ENCODE assay signal across 11 cellular contexts in genomic region chr11:1834132-1834610, GRCh38. TPM values are rescaled to one million over a fixed set of nuclear protein-coding genes. Genes with fewer than 3 reads are reported as not detected.
DNase-seq lines count a peak whose midpoint lies in the region; ATAC-seq, FAIRE-seq and TF ChIP-seq lines count a peak whose summit lies in the region.
"Had no signal": no experiment of that assay in that cellular context is flagged by ENCODE, and none has a peak within 500 bp of the region (broad histone marks: within the 10 kb centered on the region; RNA-seq: fewer than 3 reads in every experiment).

No MANE protein-coding gene starts in this region.

- peak overlapping the region; percentile 60 for H3K4me2 ChIP-seq in HepG2 (ENCODE audit: low read depth, low read length)

- H3K79me2 ChIP-seq in HepG2 (ENCODE audit: insufficient read depth, low read length): no peaks in the 10 kb centered on the region

- ATAC-seq in Right ventricle myocardium superior (ENCODE audit: poor library complexity): no peak
- ATAC-seq in HepG2: peak; percentile 7; the same call in 2 of the 3 replicates
- ATAC-seq in activated T-cell treated with anti-CD3 and anti-CD28 coated beads, Interleukin-2, amount 50 U/mL, for 72 hours (replicated peaks in 1 of 2): no peak
- ATAC-seq: activated naive CD8-positive, alpha-beta T cell treated with anti-CD3 and anti-CD28 coated beads, Interleukin-2, amount 50 U/mL, for 24 hours had no signal

- H2AFZ ChIP-seq in HepG2 (ENCODE audit: low read length): no peak overlapping the region

- no peak overlapping the region for H3K9ac ChIP-seq in HepG2 (ENCODE audit: insufficient read depth, low read depth, low read length)

- intact Hi-C loops in Right ventricle myocardium superior (cut with DNase I): no loop called here
- intact Hi-C loops in left ventricle myocardium inferior (cut with micrococcal nuclease): no loop called here
- intact Hi-C loops in HepG2 (cut with micrococcal nuclease; ENCODE audit: unreplicated experiment): loop anchor here (2.0 to 5.0 kb wide), 3 partner anchors 71 to 317 kb away; partner anchors contain the start of gene CTSD

- no peaks in the 10 kb centered on the region for H3K27me3 Mint-ChIP-seq in activated T-cell treated with anti-CD3 and anti-CD28 coated beads, Interleukin-2, amount 50 U/mL, for 72 hours (ENCODE audit: low read depth)

- no peaks in the 10 kb centered on the region for H3K9me3 Mint-ChIP-seq in activated T-cell treated with anti-CD3 and anti-CD28 coated beads, Interleukin-2, amount 50 U/mL, for 72 hours
- H3K9me3 Mint-ChIP-seq: activated naive CD8-positive, alpha-beta T cell treated with anti-CD3 and anti-CD28 coated beads, Interleukin-2, amount 50 U/mL, for 24 hours; stimulated activated naive CD8-positive, alpha-beta T cell treated with anti-CD3 and anti-CD28 coated beads, Interleukin-15, Interleukin-2, amounts not matched to agents 100 ng/mL and 50 ng/mL, for 24 hours had no signal

- peaks cover 25% of the 10 kb centered on the region for H3K27me3 ChIP-seq in left ventricle myocardium inferior (ENCODE audit: low read depth)
- peaks cover 8% of the 10 kb centered on the region in 2 experiments; a peak in 4 of 5 replicates for H3K27me3 ChIP-seq in HepG2 (ENCODE audit: control insufficient read depth in 1 of 2, insufficient read depth in 2 of 2, low read length in 2 of 2)
- no peaks in the 10 kb centered on the region for H3K27me3 ChIP-seq in SJCRH30

- no TSS peak for BruUV-seq in HepG2 (replicated peaks; lab: Mats Ljungman, UMichigan)

- POLR2A ChIA-PET in HepG2 (lab: Yijun Ruan, JAX): interaction anchor here (0.9 to 5.1 kb wide), 8 partner anchors 9 to 184 kb away, joined by 3 to 26 read pairs (median 4); no protein-coding TSS in a partner anchor

- DNase-seq in Right ventricle myocardium superior (peak; percentile 30), left ventricle myocardium inferior (no peak), HepG2 (ENCODE audit: low spot score) (peak; percentile 24), ureter (ENCODE audit: low spot score) (peak; percentile 92), SJCRH30 (no peak)
- DNase-seq in activated T-cell treated with anti-CD3 and anti-CD28 coated beads, Interleukin-2, amount 50 U/mL, for 72 hours: no peak
- DNase-seq: activated naive CD8-positive, alpha-beta T cell treated with anti-CD3 and anti-CD28 coated beads, Interleukin-2, amount 50 U/mL, for 24 hours; DMS79 treated with DMSO at 0.1 percent for 48 hours; dorsolateral prefrontal cortex had no signal

- FAIRE-seq in HepG2 (lab: Jason Lieb, UNC): no peak

- H3K9me3 ChIP-seq in left ventricle myocardium inferior (replicated peaks): no peaks in the 10 kb centered on the region
- no peaks in the 10 kb centered on the region for H3K9me3 ChIP-seq in HepG2 (ENCODE audit: low read length)
- no peaks in the 10 kb centered on the region for H3K9me3 ChIP-seq in SJCRH30 (replicated peaks)

- no peaks in the 10 kb centered on the region for H4K20me1 ChIP-seq in HepG2 (ENCODE audit: insufficient read depth, low read length)

- 5% methylated on average over 4 of the region's 13 CpGs for WGBS in HepG2 (ENCODE audit: low lambda C conversion rate)

- no peak for TF ChIP-seq RAD21 in HepG2 (CRISPR knock-in tag; IDR thresholded peaks at IDR 0.05)

- in situ Hi-C loops in HepG2 (cut with HindIII; ENCODE audit: extremely low pct_ligation_motif_present, low pct_unique_long_range_greater_than_20kb): loop anchor here (5.0 kb wide), 2 partner anchors 137 to 177 kb away; partner anchors contain the start of gene KRTAP5-6

- no peak overlapping the region for H3K4me3 ChIP-seq in left ventricle myocardium inferior
- H3K4me3 ChIP-seq in HepG2 (replicated peaks in 1 of 3; ENCODE audit: insufficient read depth in 1 of 3, low read depth in 2 of 3, low read length in 3 of 3): peak overlapping the region in 1 of 3 experiments; percentile 32; a peak in 1 of 6 replicates
- no peak overlapping the region for H3K4me3 ChIP-seq in SJCRH30
- H3K4me3 ChIP-seq: dorsolateral prefrontal cortex had no signal

- H3K4me1 ChIP-seq in left ventricle myocardium inferior: peaks cover 24% of the 10 kb centered on the region
- H3K4me1 ChIP-seq in HepG2 (ENCODE audit: insufficient read depth, low read length): peaks cover 76% of the 10 kb centered on the region
- H3K4me1 ChIP-seq in SJCRH30: peaks cover 77% of the 10 kb centered on the region

- no peaks in the 10 kb centered on the region for H3K36me3 Mint-ChIP-seq in activated T-cell treated with anti-CD3 and anti-CD28 coated beads, Interleukin-2, amount 50 U/mL, for 72 hours (ENCODE audit: insufficient read depth in 2 of 2)

- TF ChIP-seq EP300 in HepG2 (IDR thresholded peaks at IDR 0.05; ENCODE audit: low read depth in 2 of 2, low read length in 2 of 2) (no peak), HepG2 (CRISPR knock-in tag; IDR thresholded peaks at IDR 0.05; ENCODE audit: borderline replicate concordance) (no peak)

- H3K36me3 ChIP-seq in left ventricle myocardium inferior: no peaks in the 10 kb centered on the region
- no peaks in the 10 kb centered on the region for H3K36me3 ChIP-seq in HepG2 (replicated peaks in 1 of 2; ENCODE audit: control insufficient read depth in 1 of 2, insufficient read depth in 2 of 2, low read length in 2 of 2)
- no peaks in the 10 kb centered on the region for H3K36me3 ChIP-seq in SJCRH30

- no peak overlapping the region for H3K27ac ChIP-seq in left ventricle myocardium inferior (replicated peaks)
- no peak overlapping the region for H3K27ac ChIP-seq in HepG2 (ENCODE audit: extremely low read length, insufficient read depth, low read length)
- H3K27ac ChIP-seq in SJCRH30: no peak overlapping the region
- H3K27ac ChIP-seq: dorsolateral prefrontal cortex had no signal

- TF ChIP-seq CTCF in left ventricle myocardium inferior (IDR thresholded peaks at IDR 0.05; ENCODE audit: borderline replicate concordance) (no peak), HepG2 (CRISPR knock-in tag; IDR thresholded peaks at IDR 0.05) (peak; percentile 22; the same call in 1 of the 2 replicates)

- no peak overlapping the region for H3K4me3 Mint-ChIP-seq in activated T-cell treated with anti-CD3 and anti-CD28 coated beads, Interleukin-2, amount 50 U/mL, for 72 hours
- H3K4me3 Mint-ChIP-seq: activated naive CD8-positive, alpha-beta T cell treated with anti-CD3 and anti-CD28 coated beads, Interleukin-2, amount 50 U/mL, for 24 hours; stimulated activated naive CD8-positive, alpha-beta T cell treated with anti-CD3 and anti-CD28 coated beads, Interleukin-15, Interleukin-2, amounts not matched to agents 100 ng/mL and 50 ng/mL, for 24 hours had no signal

- no peaks in the 10 kb centered on the region for H3K4me1 Mint-ChIP-seq in activated T-cell treated with anti-CD3 and anti-CD28 coated beads, Interleukin-2, amount 50 U/mL, for 72 hours (ENCODE audit: low read depth)

- CTCF ChIA-PET in HepG2 (lab: Yijun Ruan, JAX; ENCODE audit: low intra/inter-chr PET ratio, low total read pairs): interaction anchor here (1.6 to 4.2 kb wide), 2 partner anchors 140 to 181 kb away, joined by 8 to 37 read pairs; no protein-coding TSS in a partner anchor

- TF ChIP-seq POLR2A in HepG2 (IDR thresholded peaks at IDR 0.05; ENCODE audit: insufficient read depth in 1 of 2, low read depth in 2 of 2, low read length in 2 of 2): no peak

- H3K27ac Mint-ChIP-seq in activated T-cell treated with anti-CD3 and anti-CD28 coated beads, Interleukin-2, amount 50 U/mL, for 72 hours: no peak overlapping the region
- H3K27ac Mint-ChIP-seq: activated naive CD8-positive, alpha-beta T cell treated with anti-CD3 and anti-CD28 coated beads, Interleukin-2, amount 50 U/mL, for 24 hours; stimulated activated naive CD8-positive, alpha-beta T cell treated with anti-CD3 and anti-CD28 coated beads, Interleukin-15, Interleukin-2, amounts not matched to agents 100 ng/mL and 50 ng/mL, for 24 hours had no signal

RNA-seq across cellular contexts. Expression of gene SYT8, which starts 0.6 kb away (rescaled TPM):
- total RNA-seq in Right ventricle myocardium superior (not detected), left ventricle myocardium inferior (not detected), HepG2 (2016; rRNA removed; fragmentation: Illumina TruSeq; extraction: Trizol) (0.60 TPM in 1 of 2 replicates, not detected in the other), ureter (159 TPM)
- total RNA-seq in HepG2 (2016; cell fraction: cytosol; rRNA removed; fragmentation: Illumina TruSeq; extraction: Trizol; ENCODE audit: low read depth): not detected in 2 replicates
- 0.19 TPM in 1 of 2 replicates, not detected in the other for total RNA-seq in HepG2 (2016; cell fraction: insoluble cytoplasmic fraction; rRNA removed; fragmentation: Illumina TruSeq; extraction: Trizol)
- 0.12 and 0.24 TPM in 2 replicates for total RNA-seq in HepG2 (2016; cell fraction: membrane; rRNA removed; fragmentation: Illumina TruSeq; extraction: Trizol)
- 0.38 and 1.4 TPM in 2 replicates for total RNA-seq in HepG2 (2016; cell fraction: nucleus; rRNA removed; fragmentation: Illumina TruSeq; extraction: Trizol)
- 2.1 and 2.3 TPM in 2 replicates for polyA plus RNA-seq in HepG2 (2011; rRNA removed)
- 0.23 and 0.67 TPM in 2 replicates for polyA plus RNA-seq in HepG2 (2011; cell fraction: cytosol; rRNA removed)
- 64.9 and 87.5 TPM in 2 replicates for polyA plus RNA-seq in HepG2 (2011; cell fraction: nucleus; rRNA removed)
- polyA plus RNA-seq in HepG2 (2012): 0.56 and 1.3 TPM in 2 replicates
- polyA plus RNA-seq in HepG2 (2016; cell fraction: cytosol; fragmentation: Illumina TruSeq; extraction: Trizol; ENCODE audit: low read depth): not detected in 2 replicates
- not detected in 2 replicates for polyA plus RNA-seq in HepG2 (2016; cell fraction: insoluble cytoplasmic fraction; fragmentation: Illumina TruSeq; extraction: Trizol; ENCODE audit: low read depth)
- not detected in 2 replicates for polyA plus RNA-seq in HepG2 (2016; cell fraction: membrane; fragmentation: Illumina TruSeq; extraction: Trizol; ENCODE audit: low read depth)
- 1.7 and 2.2 TPM in 2 replicates for polyA plus RNA-seq in HepG2 (2016; cell fraction: nucleus; fragmentation: Illumina TruSeq; extraction: Trizol; ENCODE audit: insufficient read depth, low read depth)
- polyA minus RNA-seq in HepG2 (2011; rRNA and poly(A)+ RNA removed; ENCODE audit: low replicate concordance): 0.28 TPM in 1 of 2 replicates, not detected in the other
- 0.62 TPM in 1 of 2 replicates, not detected in the other for polyA minus RNA-seq in HepG2 (2011; cell fraction: cytosol; rRNA and poly(A)+ RNA removed)
- polyA minus RNA-seq in HepG2 (2011; cell fraction: nucleus; rRNA and poly(A)+ RNA removed): 2.9 and 3.7 TPM in 2 replicates
- total RNA-seq in SJCRH30 (2014; rRNA removed; shearing (Covaris generic)): 1.7 and 2.7 TPM in 2 replicates
- total RNA-seq in activated T-cell treated with anti-CD3 and anti-CD28 coated beads, Interleukin-2, amount 50 U/mL, for 72 hours: not detected
- total RNA-seq: A673 had no signal

RNA-seq across cellular contexts. Expression of gene TNNI2, which starts 4.6 kb away (rescaled TPM):
- total RNA-seq in Right ventricle myocardium superior (not detected), left ventricle myocardium inferior (not detected), HepG2 (2016; rRNA removed; fragmentation: Illumina TruSeq; extraction: Trizol) (7.2 and 8.5 TPM in 2 replicates), ureter (45.0 TPM)
- 4.6 and 5.0 TPM in 2 replicates for total RNA-seq in HepG2 (2016; cell fraction: cytosol; rRNA removed; fragmentation: Illumina TruSeq; extraction: Trizol; ENCODE audit: low read depth)
- total RNA-seq in HepG2 (2016; cell fraction: insoluble cytoplasmic fraction; rRNA removed; fragmentation: Illumina TruSeq; extraction: Trizol): 6.9 and 7.7 TPM in 2 replicates
- 5.9 and 6.3 TPM in 2 replicates for total RNA-seq in HepG2 (2016; cell fraction: membrane; rRNA removed; fragmentation: Illumina TruSeq; extraction: Trizol)
- 2.2 and 3.4 TPM in 2 replicates for total RNA-seq in HepG2 (2016; cell fraction: nucleus; rRNA removed; fragmentation: Illumina TruSeq; extraction: Trizol)
- 12.0 and 21.2 TPM in 2 replicates for polyA plus RNA-seq in HepG2 (2011; rRNA removed)
- polyA plus RNA-seq in HepG2 (2011; cell fraction: cytosol; rRNA removed): 19.5 and 30.5 TPM in 2 replicates
- polyA plus RNA-seq in HepG2 (2011; cell fraction: nucleus; rRNA removed): 47.5 and 50.6 TPM in 2 replicates
- polyA plus RNA-seq in HepG2 (2012): 52.9 and 67.0 TPM in 2 replicates
- polyA plus RNA-seq in HepG2 (2016; cell fraction: cytosol; fragmentation: Illumina TruSeq; extraction: Trizol; ENCODE audit: low read depth): 7.5 and 8.0 TPM in 2 replicates
- 6.6 and 8.3 TPM in 2 replicates for polyA plus RNA-seq in HepG2 (2016; cell fraction: insoluble cytoplasmic fraction; fragmentation: Illumina TruSeq; extraction: Trizol; ENCODE audit: low read depth)
- polyA plus RNA-seq in HepG2 (2016; cell fraction: membrane; fragmentation: Illumina TruSeq; extraction: Trizol; ENCODE audit: low read depth): 4.0 and 6.2 TPM in 2 replicates
- 5.3 and 9.8 TPM in 2 replicates for polyA plus RNA-seq in HepG2 (2016; cell fraction: nucleus; fragmentation: Illumina TruSeq; extraction: Trizol; ENCODE audit: insufficient read depth, low read depth)
- polyA minus RNA-seq in HepG2 (2011; rRNA and poly(A)+ RNA removed; ENCODE audit: low replicate concordance): 2.8 TPM in 1 of 2 replicates, not detected in the other
- polyA minus RNA-seq in HepG2 (2011; cell fraction: cytosol; rRNA and poly(A)+ RNA removed): 3.9 and 4.6 TPM in 2 replicates
- polyA minus RNA-seq in HepG2 (2011; cell fraction: nucleus; rRNA and poly(A)+ RNA removed): 2.6 and 3.2 TPM in 2 replicates
- total RNA-seq in SJCRH30 (2014; rRNA removed; shearing (Covaris generic)): 20.2 and 20.5 TPM in 2 replicates
- 1 to 10 TPM; 1.2 TPM for total RNA-seq in activated T-cell treated with anti-CD3 and anti-CD28 coated beads, Interleukin-2, amount 50 U/mL, for 72 hours
- total RNA-seq: A673 had no signal

RNA-seq across cellular contexts. Expression of gene LSP1, which starts 18.7 kb away (rescaled TPM):
- total RNA-seq in Right ventricle myocardium superior (23.0 TPM), left ventricle myocardium inferior (19.7 TPM), HepG2 (2016; rRNA removed; fragmentation: Illumina TruSeq; extraction: Trizol) (0.29 and 1.00 TPM in 2 replicates), ureter (47.4 TPM)
- total RNA-seq in HepG2 (2016; cell fraction: cytosol; rRNA removed; fragmentation: Illumina TruSeq; extraction: Trizol; ENCODE audit: low read depth): 0.35 and 2.3 TPM in 2 replicates
- 0.65 and 1.00 TPM in 2 replicates for total RNA-seq in HepG2 (2016; cell fraction: insoluble cytoplasmic fraction; rRNA removed; fragmentation: Illumina TruSeq; extraction: Trizol)
- 1.00 and 1.5 TPM in 2 replicates for total RNA-seq in HepG2 (2016; cell fraction: membrane; rRNA removed; fragmentation: Illumina TruSeq; extraction: Trizol)
- total RNA-seq in HepG2 (2016; cell fraction: nucleus; rRNA removed; fragmentation: Illumina TruSeq; extraction: Trizol): not detected in 2 replicates
- polyA plus RNA-seq in HepG2 (2011; rRNA removed): 0.59 and 1.5 TPM in 2 replicates
- polyA plus RNA-seq in HepG2 (2011; cell fraction: cytosol; rRNA removed): 0.87 and 0.93 TPM in 2 replicates
- 1.4 and 10.9 TPM in 2 replicates for polyA plus RNA-seq in HepG2 (2011; cell fraction: nucleus; rRNA removed)
- 0.93 and 1.1 TPM in 2 replicates for polyA plus RNA-seq in HepG2 (2012)
- 0.59 and 1.5 TPM in 2 replicates for polyA plus RNA-seq in HepG2 (2016; cell fraction: cytosol; fragmentation: Illumina TruSeq; extraction: Trizol; ENCODE audit: low read depth)
- polyA plus RNA-seq in HepG2 (2016; cell fraction: insoluble cytoplasmic fraction; fragmentation: Illumina TruSeq; extraction: Trizol; ENCODE audit: low read depth): 0.38 and 0.45 TPM in 2 replicates
- polyA plus RNA-seq in HepG2 (2016; cell fraction: membrane; fragmentation: Illumina TruSeq; extraction: Trizol; ENCODE audit: low read depth): 0.73 and 1.2 TPM in 2 replicates
- 0.79 and 0.90 TPM in 2 replicates for polyA plus RNA-seq in HepG2 (2016; cell fraction: nucleus; fragmentation: Illumina TruSeq; extraction: Trizol; ENCODE audit: insufficient read depth, low read depth)
- 0.28 and 0.60 TPM in 2 replicates for polyA minus RNA-seq in HepG2 (2011; rRNA and poly(A)+ RNA removed; ENCODE audit: low replicate concordance)
- polyA minus RNA-seq in HepG2 (2011; cell fraction: cytosol; rRNA and poly(A)+ RNA removed): 0.59 and 0.70 TPM in 2 replicates
- not detected in 2 replicates for polyA minus RNA-seq in HepG2 (2011; cell fraction: nucleus; rRNA and poly(A)+ RNA removed)
- 15.0 and 15.4 TPM in 2 replicates for total RNA-seq in SJCRH30 (2014; rRNA removed; shearing (Covaris generic))
- total RNA-seq in activated T-cell treated with anti-CD3 and anti-CD28 coated beads, Interleukin-2, amount 50 U/mL, for 72 hours: 100 to 1,000 TPM; 301 to 312 TPM
- total RNA-seq: A673 had no signal

RNA-seq across cellular contexts. Expression of gene PRR33, which starts 57.5 kb away (rescaled TPM):
- total RNA-seq in Right ventricle myocardium superior (5.8 TPM), left ventricle myocardium inferior (2.4 TPM), HepG2 (2016; rRNA removed; fragmentation: Illumina TruSeq; extraction: Trizol) (not detected in 2 replicates), ureter (not detected)
- not detected in 2 replicates for total RNA-seq in HepG2 (2016; cell fraction: cytosol; rRNA removed; fragmentation: Illumina TruSeq; extraction: Trizol; ENCODE audit: low read depth)
- total RNA-seq in HepG2 (2016; cell fraction: insoluble cytoplasmic fraction; rRNA removed; fragmentation: Illumina TruSeq; extraction: Trizol): not detected in 2 replicates
- total RNA-seq in HepG2 (2016; cell fraction: membrane; rRNA removed; fragmentation: Illumina TruSeq; extraction: Trizol): not detected in 2 replicates
- not detected in 2 replicates for total RNA-seq in HepG2 (2016; cell fraction: nucleus; rRNA removed; fragmentation: Illumina TruSeq; extraction: Trizol)
- not detected in 2 replicates for polyA plus RNA-seq in HepG2 (2011; rRNA removed)
- polyA plus RNA-seq in HepG2 (2011; cell fraction: cytosol; rRNA removed): not detected in 2 replicates
- polyA plus RNA-seq in HepG2 (2011; cell fraction: nucleus; rRNA removed): not detected in 2 replicates
- 0.05 TPM in 1 of 2 replicates, not detected in the other for polyA plus RNA-seq in HepG2 (2012)
- not detected in 2 replicates for polyA plus RNA-seq in HepG2 (2016; cell fraction: cytosol; fragmentation: Illumina TruSeq; extraction: Trizol; ENCODE audit: low read depth)
- not detected in 2 replicates for polyA plus RNA-seq in HepG2 (2016; cell fraction: insoluble cytoplasmic fraction; fragmentation: Illumina TruSeq; extraction: Trizol; ENCODE audit: low read depth)
- not detected in 2 replicates for polyA plus RNA-seq in HepG2 (2016; cell fraction: membrane; fragmentation: Illumina TruSeq; extraction: Trizol; ENCODE audit: low read depth)
- not detected in 2 replicates for polyA plus RNA-seq in HepG2 (2016; cell fraction: nucleus; fragmentation: Illumina TruSeq; extraction: Trizol; ENCODE audit: insufficient read depth, low read depth)
- not detected in 2 replicates for polyA minus RNA-seq in HepG2 (2011; rRNA and poly(A)+ RNA removed; ENCODE audit: low replicate concordance)
- polyA minus RNA-seq in HepG2 (2011; cell fraction: cytosol; rRNA and poly(A)+ RNA removed): not detected in 2 replicates
- polyA minus RNA-seq in HepG2 (2011; cell fraction: nucleus; rRNA and poly(A)+ RNA removed): not detected in 2 replicates
- 0.02 and 0.05 TPM in 2 replicates for total RNA-seq in SJCRH30 (2014; rRNA removed; shearing (Covaris generic))
- total RNA-seq in activated T-cell treated with anti-CD3 and anti-CD28 coated beads, Interleukin-2, amount 50 U/mL, for 72 hours: not detected
- total RNA-seq: A673, dorsolateral prefrontal cortex had no signal

Comparison
In these comparisons a context has a peak if more than half of its experiments do, and no peak if none do; other contexts are left out.
1. DNase-seq: peak in Right ventricle myocardium superior (single experiment), HepG2 (single experiment) and ureter (single experiment); none in left ventricle myocardium inferior (single experiment), SJCRH30 (0 of 2) and activated T-cell treated with anti-CD3 and anti-CD28 coated beads, Interleukin-2, amount 50 U/mL, for 72 hours (0 of 2).
2. RNA of gene SYT8, which starts 0.6 kb away (total RNA-seq): 159 TPM in ureter (single experiment); 1.7 to 2.7 TPM in SJCRH30, 0.12 to 1.4 TPM in HepG2, not detected in Right ventricle myocardium superior (single experiment), not detected in left ventricle myocardium inferior (single experiment) and not detected in activated T-cell treated with anti-CD3 and anti-CD28 coated beads, Interleukin-2, amount 50 U/mL, for 72 hours; every median in the first group is over 10 times any median in the second.